Comparison of ENCODE assay signal across 6 cellular contexts in the genomic region with DNA sequence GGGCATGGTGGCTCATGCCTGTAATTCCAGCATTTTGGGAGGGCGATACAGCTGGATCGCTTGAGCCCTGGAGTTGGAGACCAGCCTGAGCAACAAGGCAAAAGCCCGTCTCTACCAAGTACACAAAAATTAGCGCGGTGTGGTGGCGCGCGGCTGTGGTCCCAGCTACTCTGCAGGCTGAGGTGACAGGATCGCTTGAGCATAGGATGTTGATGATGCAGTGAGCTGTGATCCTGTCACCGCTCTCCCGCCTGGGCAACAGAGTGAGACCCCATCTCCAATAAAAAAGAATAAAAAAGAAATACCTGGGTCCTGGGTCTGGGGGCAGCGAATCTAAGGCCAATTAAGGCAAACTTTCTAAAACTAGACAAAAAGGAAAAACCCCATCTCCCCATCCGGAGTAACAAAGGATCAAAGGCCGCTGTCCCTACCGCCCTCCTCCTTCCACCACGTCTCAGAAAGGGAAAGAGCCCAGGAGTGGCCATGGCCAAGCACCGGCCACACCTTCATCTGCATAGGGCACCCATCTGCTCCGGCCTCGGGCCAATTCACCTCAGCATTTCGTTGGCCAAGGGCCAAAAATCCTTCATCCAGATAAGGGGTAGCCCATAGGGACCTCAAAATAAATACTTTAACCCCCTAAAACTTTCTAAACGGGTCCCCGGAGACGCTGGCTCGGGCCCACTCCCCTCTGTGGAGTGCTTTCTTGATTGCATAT. TPM values are rescaled to one million over a fixed set of nuclear protein-coding genes. Genes with fewer than 3 reads are reported as not detected.
DNase-seq lines count a peak whose midpoint lies in the region; ATAC-seq and TF ChIP-seq lines count a peak whose summit lies in the region.

No MANE protein-coding gene starts in this region.

- peaks cover 0 to 23% of the 10 kb centered on the region in 2 donors for H3K4me1 Mint-ChIP-seq in natural killer cell treated with Interleukin-12 subunit alpha and Interleukin-12 subunit beta and Interleukin-15 and Interleukin-18, amount 100 ng/mL, for 72 hours (ENCODE audit: low read depth in 2 of 2)

- no peak for ATAC-seq in natural killer cell treated with Interleukin-12 subunit alpha and Interleukin-12 subunit beta and Interleukin-15 and Interleukin-18, amount 100 ng/mL, for 72 hours
- no peak for ATAC-seq in activated CD4-positive, CD25-positive, alpha-beta regulatory T cell treated with anti-CD3 and anti-CD28 coated beads, Interleukin-2, amount 50 U/mL, for 24 hours
- ATAC-seq in HG02970 (IDR thresholded peaks at IDR 0.05; ENCODE audit: low FRiP score, unreplicated experiment): no peak

- peak overlapping the region; percentile 74 to 82 for H3K4me3 ChIP-seq in cardiac fibroblast (replicated peaks in 1 of 2; ENCODE audit: low read depth in 2 of 2, low read length in 2 of 2)

- H3K36me3 Mint-ChIP-seq in natural killer cell treated with Interleukin-12 subunit alpha and Interleukin-12 subunit beta and Interleukin-15 and Interleukin-18, amount 100 ng/mL, for 72 hours: peaks cover 5% of the 10 kb centered on the region

- no peaks in the 10 kb centered on the region for H3K27me3 Mint-ChIP-seq in natural killer cell treated with Interleukin-12 subunit alpha and Interleukin-12 subunit beta and Interleukin-15 and Interleukin-18, amount 100 ng/mL, for 72 hours

- H3K9me3 Mint-ChIP-seq in natural killer cell treated with Interleukin-12 subunit alpha and Interleukin-12 subunit beta and Interleukin-15 and Interleukin-18, amount 100 ng/mL, for 72 hours: no peaks in the 10 kb centered on the region

- TF ChIP-seq CTCF in cardiac fibroblast (IDR thresholded peaks at IDR 0.05; ENCODE audit: low read depth, low read length): no peak

- DNase-seq in DMS114 treated with DMSO at 0.1 percent for 48 hours (lab: John Stamatoyannopoulos, UW; ENCODE audit: unreplicated experiment) (peak; percentile 19), HuH-7.5 (ENCODE audit: low spot score) (peak; percentile 19), cardiac fibroblast (ENCODE audit: low read depth in 2 of 2) (peak; percentile 22 to 33)
- DNase-seq in natural killer cell treated with Interleukin-12 subunit alpha and Interleukin-12 subunit beta and Interleukin-15 and Interleukin-18, amount 100 ng/mL, for 72 hours (ENCODE audit: low spot score): no peak

- peak overlapping the region; percentile 87 for H3K4me3 Mint-ChIP-seq in natural killer cell treated with Interleukin-12 subunit alpha and Interleukin-12 subunit beta and Interleukin-15 and Interleukin-18, amount 100 ng/mL, for 72 hours

- H3K27ac Mint-ChIP-seq in natural killer cell treated with Interleukin-12 subunit alpha and Interleukin-12 subunit beta and Interleukin-15 and Interleukin-18, amount 100 ng/mL, for 72 hours: peak overlapping the region; percentile 75 to 79

RNA-seq across cellular contexts. Expression of a gene that starts 0.8 kb away (rescaled TPM):
- total RNA-seq in natural killer cell treated with Interleukin-12 subunit alpha and Interleukin-12 subunit beta and Interleukin-15 and Interleukin-18, amount 100 ng/mL, for 72 hours: 10 to 100 TPM; 13.9 to 15.4 TPM

RNA-seq across cellular contexts. Expression of a gene that starts 26.6 kb away (rescaled TPM):
- 1 to 10 TPM; 5.3 to 6.5 TPM for total RNA-seq in natural killer cell treated with Interleukin-12 subunit alpha and Interleukin-12 subunit beta and Interleukin-15 and Interleukin-18, amount 100 ng/mL, for 72 hours

RNA-seq across cellular contexts. Expression of a gene that starts 39.2 kb away (rescaled TPM):
- 10 to 100 TPM; 11.3 to 18.7 TPM for total RNA-seq in natural killer cell treated with Interleukin-12 subunit alpha and Interleukin-12 subunit beta and Interleukin-15 and Interleukin-18, amount 100 ng/mL, for 72 hours
